In the genomic region with DNA sequence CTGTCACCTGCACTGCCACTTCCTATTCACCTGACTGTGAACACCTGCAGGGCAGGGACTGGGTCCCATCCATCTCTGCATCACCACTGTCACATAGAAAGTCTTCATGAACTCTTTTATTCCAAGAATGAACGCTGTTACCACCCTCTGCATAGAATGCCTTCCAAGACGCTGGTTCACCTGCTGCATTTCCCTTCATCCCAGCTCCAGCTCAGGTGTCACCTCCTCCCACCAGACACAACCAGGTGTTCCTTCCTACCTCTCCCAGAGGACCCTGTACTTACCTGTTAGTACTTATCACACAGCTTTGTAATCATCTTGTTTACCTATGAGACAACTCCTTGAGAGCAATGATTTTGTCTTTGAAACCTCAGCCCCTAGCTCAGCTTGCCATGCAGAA, we compare ENCODE assay signal across 25 cellular contexts. TPM values are rescaled to one million over a fixed set of nuclear protein-coding genes. Genes with fewer than 3 reads are reported as not detected.
DNase-seq lines count a peak whose midpoint lies in the region; ATAC-seq and TF ChIP-seq lines count a peak whose summit lies in the region.
"Had no signal": no experiment of that assay in that cellular context is flagged by ENCODE, and none has a peak within 500 bp of the region (broad histone marks: within the 10 kb centered on the region; RNA-seq: fewer than 3 reads in every experiment).

No MANE protein-coding gene starts in this region.

- intact Hi-C loops in left ventricle myocardium superior (cut with micrococcal nuclease): no loop called here
- intact Hi-C loops in esophagus muscularis mucosa (cut with DNase I): loop anchor here (10.0 kb wide), 1 partner anchor 55 kb away; no protein-coding TSS in a partner anchor
- intact Hi-C loops in sigmoid colon (cut with DNase I): loop anchor here (2.0 kb wide), 1 partner anchor 17 kb away; no protein-coding TSS in a partner anchor
- intact Hi-C loops in Calu3 (cut with micrococcal nuclease; ENCODE audit: unreplicated experiment): no loop called here

- 63% methylated on average over 2 of the region's 2 CpGs for WGBS in esophagus muscularis mucosa
- WGBS in sigmoid colon, 2 donors: 32 to 72% methylated on average over 2 of the region's 2 CpGs

- H3K27me3 ChIP-seq in right atrium auricular region (no peaks in the 10 kb centered on the region), esophagus muscularis mucosa (no peaks in the 10 kb centered on the region), sigmoid colon (no peaks in the 10 kb centered on the region)
- H3K27me3 ChIP-seq: cardiac muscle cell had no signal

- no peak for TF ChIP-seq CTCF in right atrium auricular region (IDR thresholded peaks at IDR 0.05)
- no peak for TF ChIP-seq CTCF in esophagus muscularis mucosa (IDR thresholded peaks at IDR 0.05)
- TF ChIP-seq CTCF in sigmoid colon (IDR thresholded peaks at IDR 0.05): no peak
- no peak for TF ChIP-seq CTCF in Calu3 (IDR thresholded peaks at IDR 0.05; ENCODE audit: unreplicated experiment)

- CTCF ChIA-PET in Calu3 (lab: Charles Lee): no interaction called here

- BruUV-seq in Calu3 (replicated peaks; lab: Mats Ljungman, UMichigan): no TSS peak

- H3K9me3 Mint-ChIP-seq in Calu3 (ENCODE audit: low read depth, unreplicated experiment): no peaks in the 10 kb centered on the region
- H3K9me3 Mint-ChIP-seq: activated CD4-positive, alpha-beta T cell treated with anti-CD3 and anti-CD28 coated beads, Interleukin-2, amount 10 ng/mL, durations not matched to agents 24 days and 14 days; CD8-positive, alpha-beta T cell; endodermal cell; GM23338; mesothelial cell of epicardium; natural killer cell had no signal

- no peaks in the 10 kb centered on the region for H3K36me3 Mint-ChIP-seq in Calu3 (ENCODE audit: insufficient read depth, unreplicated experiment)
- H3K36me3 Mint-ChIP-seq: CD8-positive, alpha-beta T cell; mesothelial cell of epicardium; natural killer cell had no signal

- H3K36me3 ChIP-seq in right atrium auricular region (no peaks in the 10 kb centered on the region), esophagus muscularis mucosa (no peaks in the 10 kb centered on the region), sigmoid colon (no peaks in the 10 kb centered on the region)
- H3K36me3 ChIP-seq: cardiac muscle cell had no signal

- H3K27ac ChIP-seq in right atrium auricular region (peak overlapping the region; percentile 76 to 86), esophagus muscularis mucosa (replicated peaks in 1 of 4) (peak overlapping the region; percentile 91 to 97 (median 96)), sigmoid colon (peak overlapping the region; percentile 93 to 98 (median 96))
- H3K27ac ChIP-seq: KMS-11 had no signal

- no peak for TF ChIP-seq POLR2A in esophagus muscularis mucosa (IDR thresholded peaks at IDR 0.05; ENCODE audit: low read depth)
- TF ChIP-seq POLR2A in sigmoid colon (IDR thresholded peaks at IDR 0.05): no peak

- DNase-seq in right atrium auricular region (ENCODE audit: low spot score): no peak
- no peak for DNase-seq in left ventricle myocardium superior
- no peak for DNase-seq in esophagus muscularis mucosa (ENCODE audit: extremely low spot score)
- no peak for DNase-seq in sigmoid colon
- no peak for DNase-seq in effector CD4-positive, alpha-beta T cell
- no peak for DNase-seq in Calu3
- DNase-seq in activated naive CD4-positive, alpha-beta T cell treated with Interleukin-2 at 50 U/mL for 16 hours: no peak
- DNase-seq: activated CD4-positive, alpha-beta T cell treated with anti-CD3 and anti-CD28 coated beads, Interleukin-2, amount 10 ng/mL, durations not matched to agents 24 days and 14 days; activated naive CD4-positive, alpha-beta T cell treated with anti-CD3 and anti-CD28 coated beads, Interleukin-2, amount 50 U/mL, for 16 hours; activated T-cell treated with anti-CD3 and anti-CD28 coated beads, Interleukin-2, amount 50 U/mL, for 48 hours; CD8-positive, alpha-beta T cell; endodermal cell; MM.1S; natural killer cell; NCI-H1417 treated with DMSO at 0.1 percent for 48 hours; NCI-H446; occipital lobe; retina; stimulated activated CD4-positive, alpha-beta T cell treated with anti-CD3 and anti-CD28 coated beads, Interleukin-2, amount 100 ng/mL, for 48 hours; substantia nigra had no signal

- H3K4me3 ChIP-seq in right atrium auricular region (no peak overlapping the region), esophagus muscularis mucosa (peak overlapping the region in 2 of 4 donors; percentile 18 to 24), sigmoid colon (no peak overlapping the region)
- H3K4me3 ChIP-seq: cardiac muscle cell, GM23338 had no signal

- no peak for ATAC-seq in left ventricle myocardium superior
- ATAC-seq: CD8-positive, alpha-beta T cell; natural killer cell had no signal

- H3K27me3 Mint-ChIP-seq in Calu3 (ENCODE audit: unreplicated experiment): peaks cover 11% of the 10 kb centered on the region

- H3K4me3 Mint-ChIP-seq in Calu3 (ENCODE audit: low read depth, unreplicated experiment): no peak overlapping the region
- H3K4me3 Mint-ChIP-seq: activated CD4-positive, alpha-beta T cell treated with anti-CD3 and anti-CD28 coated beads, Interleukin-2, amount 10 ng/mL, durations not matched to agents 24 days and 14 days; B cell; CD8-positive, alpha-beta T cell; endodermal cell; GM23338; mesothelial cell of epicardium; natural killer cell had no signal

- TF ChIP-seq EP300 in esophagus muscularis mucosa (IDR thresholded peaks at IDR 0.05) (no peak), sigmoid colon (IDR thresholded peaks at IDR 0.05) (no peak)

- no peak overlapping the region for H3K27ac Mint-ChIP-seq in Calu3 (ENCODE audit: unreplicated experiment)
- H3K27ac Mint-ChIP-seq: activated CD4-positive, alpha-beta T cell treated with anti-CD3 and anti-CD28 coated beads, Interleukin-2, amount 10 ng/mL, durations not matched to agents 24 days and 14 days; B cell; CD8-positive, alpha-beta T cell; GM23338; mesothelial cell of epicardium; natural killer cell had no signal

- H3K9me3 ChIP-seq in right atrium auricular region (no peaks in the 10 kb centered on the region), esophagus muscularis mucosa (no peaks in the 10 kb centered on the region), sigmoid colon (no peaks in the 10 kb centered on the region)

- H3K4me1 Mint-ChIP-seq in Calu3 (ENCODE audit: low read depth, unreplicated experiment): no peaks in the 10 kb centered on the region
- H3K4me1 Mint-ChIP-seq: B cell had no signal

- H3K4me1 ChIP-seq in right atrium auricular region (peaks cover 0 to 77% of the 10 kb centered on the region in 2 donors), esophagus muscularis mucosa (peaks cover 94 to 100% (median 99%) of the 10 kb centered on the region in 4 donors), sigmoid colon (peaks cover 0 to 100% (median 98%) of the 10 kb centered on the region in 4 donors)

RNA-seq across cellular contexts. Expression of a gene that starts 31.1 kb away (rescaled TPM):
- total RNA-seq in right atrium auricular region (100 to 1,000 TPM; 742 to 815 TPM), left ventricle myocardium superior (703 TPM), esophagus muscularis mucosa (1,000 to 10,000 TPM; 1,569 to 2,231 (median 1,854) TPM), sigmoid colon (1,000 to 10,000 TPM in 2 of 4 donors, 100 to 1,000 TPM in 2; 664 to 1,403 (median 979) TPM), Calu3 (2022) (2.8 and 4.0 TPM in 2 replicates)
- 10 to 100 TPM in 2 of 3 donors, 1 to 10 TPM in 1; 8.1 to 56.2 (median 19.2) TPM for polyA plus RNA-seq in sigmoid colon

Comparison
In these comparisons a context has a peak if more than half of its experiments do, and no peak if none do; other contexts are left out.
1. RNA of a gene that starts 31.1 kb away (total RNA-seq): 1,569 to 2,231 TPM in esophagus muscularis mucosa, 664 to 1,403 TPM in sigmoid colon, 742 to 815 TPM in right atrium auricular region and 703 TPM in left ventricle myocardium superior (single experiment); 2.8 to 4.0 TPM in Calu3; every median in the first group is over 100 times any median in the second.
2. intact Hi-C loops: an anchor here in esophagus muscularis mucosa (10.0 kb wide) and sigmoid colon (2.0 kb wide); none called in left ventricle myocardium superior and Calu3.
3. Peak in every context shown above with its lines, with median percentiles within 50 percentile points of each other: H3K27ac ChIP-seq.